ENCODE assay signal across 8 cellular contexts in genomic region chr6:28335564-28336283, GRCh38. TPM values are rescaled to one million over a fixed set of nuclear protein-coding genes. Genes with fewer than 3 reads are reported as not detected.
DNase-seq lines count a peak whose midpoint lies in the region; ATAC-seq, FAIRE-seq and TF ChIP-seq lines count a peak whose summit lies in the region.

TSS of gene ZSCAN31 (minus strand) at chr6:28336148. CDS start at chr6:28329683, 6,465 bp downstream.

- no peaks in the 10 kb centered on the region for H3K36me3 ChIP-seq in kidney epithelial cell (ENCODE audit: control insufficient read depth, insufficient read depth, low read length)

- peak within 1 kb of the TSS; percentile 87 to 97 for H3K27ac ChIP-seq in A549

- TF ChIP-seq CTCF in A549 (IDR thresholded peaks at IDR 0.05) (no peak), choroid plexus epithelial cell (conservative IDR thresholded peaks at IDR 0.05; ENCODE audit: low read depth, low read length) (no peak), kidney epithelial cell (IDR thresholded peaks at IDR 0.05; ENCODE audit: insufficient read depth, low read length, poor library complexity, severe bottlenecking) (no peak)

- peaks cover 7% of the 10 kb centered on the region for H3K4me1 Mint-ChIP-seq in activated CD4-positive, alpha-beta T cell treated with anti-CD3 and anti-CD28 coated beads for 36 hours

- no peak for FAIRE-seq in A549 (lab: Jason Lieb, UNC)

- no peaks in the 10 kb centered on the region for H3K27me3 ChIP-seq in kidney epithelial cell (ENCODE audit: control insufficient read depth, insufficient read depth, low read length)

- intact Hi-C loops in activated CD4-positive, alpha-beta T cell treated with anti-CD3 and anti-CD28 coated beads for 36 hours (cut with DNase I, micrococcal nuclease) = loop anchor here (1.0 to 5.0 kb wide), 7 partner anchors 14 to 253 kb away; partner anchors contain the start of genes ZKSCAN3 (in 2 of the 2), ZKSCAN4 (in 1 of the 2), ZNF165 (in 1 of the 2) and ZSCAN23 (in 1 of the 2)

- TF ChIP-seq POLR2A in A549 (IDR thresholded peaks at IDR 0.05; ENCODE audit: low read length) = peak; percentile 49

- CTCF ChIA-PET in A549 (lab: Yijun Ruan, JAX) = interaction anchor here (0.9 to 1.1 kb wide), 2 partner anchors 20 to 54 kb away, joined by 3 to 5 read pairs; partner anchors contain the start of gene PGBD1
- CTCF ChIA-PET in activated CD4-positive, alpha-beta T cell treated with anti-CD3 and anti-CD28 coated beads for 36 hours (lab: Charles Lee) = interaction anchor here (0.7 to 2.8 kb wide), 7 partner anchors 14 to 1280 kb away, joined by 3 to 13 read pairs (median 4); partner anchors contain the start of genes ZKSCAN3 and ZSCAN26

- POLR2A ChIA-PET in A549 (lab: Yijun Ruan, JAX) = interaction anchor here (0.5 to 2.3 kb wide), 17 partner anchors 12 to 442 kb away, joined by 3 to 14 read pairs (median 5); partner anchors contain the start of genes PGBD1, ZKSCAN3, ZKSCAN4 and ZKSCAN8
- POLR2A ChIA-PET in activated CD4-positive, alpha-beta T cell treated with anti-CD3 and anti-CD28 coated beads for 36 hours (lab: Charles Lee) = interaction anchor here (0.7 to 1.0 kb wide), 3 partner anchors 25 to 864 kb away, joined by 3 read pairs; no protein-coding TSS in a partner anchor

- TF ChIP-seq EP300 in A549 (IDR thresholded peaks at IDR 0.05) = no peak

- whole genome bisulfite sequencing in A549 (ENCODE audit: missing lambda C conversion rate) = 0% methylated on average over 13 of the region's 35 CpGs

- H3K9me3 ChIP-seq in A549 = peaks cover 4% of the 10 kb centered on the region; the same call in 2 of the 3 replicates

- H3K9me3 Mint-ChIP-seq in activated CD4-positive, alpha-beta T cell treated with anti-CD3 and anti-CD28 coated beads for 36 hours (ENCODE audit: low read depth) = peaks cover 12% of the 10 kb centered on the region

- TF ChIP-seq RAD21 in A549 (conservative IDR thresholded peaks at IDR 0.05 in 1 of 2, IDR thresholded peaks at IDR 0.05 in 1 of 2) = no peak

- DNase-seq in A549 (ENCODE audit: low read depth in 1 of 2, low spot score in 1 of 2) (peak; percentile 81 to 94), NCI-H226 (peak; percentile 96), choroid plexus epithelial cell (ENCODE audit: low read depth) (peak; percentile 99), kidney epithelial cell (ENCODE audit: low read depth) (peak; percentile 99)
- DNase-seq in activated CD4-positive, alpha-beta T cell treated with anti-CD3 and anti-CD28 coated beads for 36 hours = peak; percentile 86
- peak; percentile 64 to 68 for DNase-seq in stimulated activated CD4-positive, alpha-beta T cell treated with anti-CD3 and anti-CD28 coated beads, Interleukin-15, amount 100 ng/mL, for 48 hours (ENCODE audit: low read depth in 2 of 2)

- H3K4me2 ChIP-seq in A549 = peak within 1 kb of the TSS; percentile 89

- peaks cover 3% of the 10 kb centered on the region for H3K27me3 Mint-ChIP-seq in activated CD4-positive, alpha-beta T cell treated with anti-CD3 and anti-CD28 coated beads for 36 hours

- H3K36me3 Mint-ChIP-seq in activated CD4-positive, alpha-beta T cell treated with anti-CD3 and anti-CD28 coated beads for 36 hours (ENCODE audit: low read depth) = no peaks in the 10 kb centered on the region

- peaks cover 6% of the 10 kb centered on the region; the same call in 1 of the 3 replicates for H3K4me1 ChIP-seq in A549

- H3K4me3 ChIP-seq in A549 = peak within 1 kb of the TSS; percentile 77
- peak within 1 kb of the TSS; percentile 83 for H3K4me3 ChIP-seq in choroid plexus epithelial cell (ENCODE audit: low read depth, low read length)
- peak within 1 kb of the TSS; percentile 41 for H3K4me3 ChIP-seq in kidney epithelial cell (ENCODE audit: low read depth, low read length)

- no peak within 1 kb of the TSS for H3K27ac Mint-ChIP-seq in activated CD4-positive, alpha-beta T cell treated with anti-CD3 and anti-CD28 coated beads for 36 hours

- ATAC-seq in A549 (peak; percentile 97 to 99), GM18870 (IDR thresholded peaks at IDR 0.05; ENCODE audit: unreplicated experiment) (peak; percentile 81), HG03103 (IDR thresholded peaks at IDR 0.05; ENCODE audit: low read depth, unreplicated experiment) (peak; percentile 62)
- peak; percentile 96 for ATAC-seq in activated CD4-positive, alpha-beta T cell treated with anti-CD3 and anti-CD28 coated beads for 36 hours

- H3K4me3 Mint-ChIP-seq in activated CD4-positive, alpha-beta T cell treated with anti-CD3 and anti-CD28 coated beads for 36 hours = no peak within 1 kb of the TSS

TF ChIP-seq in A549, 52 proteins besides CTCF, POLR2A, EP300 and RAD21:
- TF ChIP-seq FOSL2 (IDR thresholded peaks at IDR 0.05) = peak; percentile 46; the same call in 1 of the 2 replicates
- peak; percentile 86 for TF ChIP-seq FOSL2 (CRISPR knock-in tag; IDR thresholded peaks at IDR 0.05)
- no peak for TF ChIP-seq ESRRA (IDR thresholded peaks at IDR 0.05; ENCODE audit: borderline replicate concordance, low read length)
- no peak for TF ChIP-seq ZC3H11A (IDR thresholded peaks at IDR 0.05)
- TF ChIP-seq PHF8 (IDR thresholded peaks at IDR 0.05; ENCODE audit: borderline replicate concordance, low read depth) = peak; percentile 92
- TF ChIP-seq BHLHE40 (IDR thresholded peaks at IDR 0.05; ENCODE audit: low read depth, low read length) = no peak
- peak; percentile 29 for TF ChIP-seq MAFK (IDR thresholded peaks at IDR 0.05; ENCODE audit: partially characterized antibody)
- TF ChIP-seq BCL3 (IDR thresholded peaks at IDR 0.05) = peak; percentile 49; the same call in 1 of the 3 replicates
- TF ChIP-seq RARB (CRISPR knock-in tag; IDR thresholded peaks at IDR 0.05) = 0 out of 2 replicates have a peak, but pooled peaks have one; percentile 30
- peak in 1 of 2 experiments; percentile 63; a peak in 3 of 5 replicates for TF ChIP-seq JUN (IDR thresholded peaks at IDR 0.05)
TF ChIP-seq in A549: peak in this region for 6.

RNA-seq across cellular contexts. Expression of gene ZSCAN31, which starts in this region (rescaled TPM):
- 4.0 and 4.8 TPM in 2 replicates for polyA plus RNA-seq in A549 (2011; rRNA removed)
- polyA plus RNA-seq in A549 (2012; cell fraction: cytosol; rRNA removed) = 1.4 and 1.5 TPM in 2 replicates
- 1.0 and 1.2 TPM in 2 replicates for polyA plus RNA-seq in A549 (2012; cell fraction: nucleus; rRNA removed)
- 3.0 to 3.6 TPM (median 3.1 TPM) in 3 replicates for polyA plus RNA-seq in A549 (2017; fragmentation: RNase III; extraction: RNeasy Plus Mini Kit Qiagen cat#74134 plus additional on column Dnase treatment)
- 7.5 and 11.0 TPM in 2 replicates for polyA minus RNA-seq in A549 (2011; rRNA and poly(A)+ RNA removed)
- total RNA-seq in activated CD4-positive, alpha-beta T cell treated with anti-CD3 and anti-CD28 coated beads for 36 hours = 1 to 10 TPM; 1.3 to 1.8 TPM
- total RNA-seq in kidney epithelial cell = 4.0 and 5.6 TPM in 2 replicates

Comparison
In these comparisons a context has a peak if more than half of its experiments do, and no peak if none do; other contexts are left out.
1. Peak in every context shown above with its lines: DNase-seq, ATAC-seq, H3K4me3 ChIP-seq and H3K27ac ChIP-seq.